ENCODE assay signal across 19 cellular contexts in genomic region chrX:71017396-71017939, GRCh38.
"Had no signal": no experiment of that assay in that cellular context is flagged by ENCODE, and none has a peak within 500 bp of the region (broad histone marks: within the 10 kb centered on the region; RNA-seq: fewer than 3 reads in every experiment).

No MANE protein-coding gene starts in this region.

- H3K9me3 ChIP-seq: heart right ventricle, left lung, thyroid gland, vagina had no signal

- H3K27ac ChIP-seq: heart right ventricle, left lung, parathyroid adenoma, skin epidermis, thyroid gland, vagina had no signal

- H3K4me1 ChIP-seq: heart right ventricle, left lung, parathyroid adenoma, vagina had no signal

- H3K4me3 ChIP-seq: heart right ventricle, left lung, skin epidermis, thyroid gland, vagina had no signal

- ATAC-seq: effector memory CD8-positive, alpha-beta T cell; heart right ventricle; left lung had no signal

- H3K36me3 ChIP-seq: heart right ventricle, left lung, thyroid gland, vagina had no signal

- DNase-seq: activated CD4-positive, alpha-beta memory T cell treated with anti-CD3 and anti-CD28 coated beads for 36 hours; activated CD4-positive, alpha-beta T cell treated with anti-CD3 and anti-CD28 coated beads for 1 hour; activated gamma-delta T cell treated with Interleukin-2 at 50 U/mL for 16 hours; activated naive CD8-positive, alpha-beta T cell treated with anti-CD3 and anti-CD28 coated beads for 36 hours; activated T-cell treated with anti-CD3 and anti-CD28 coated beads, Interleukin-2, amount 50 U/mL, for 48 hours; aorta; central memory CD4-positive, alpha-beta T cell; effector memory CD8-positive, alpha-beta T cell; foreskin fibroblast; heart right ventricle; left lung; midbrain; naive B cell; retina; T1000; thyroid gland had no signal

- H3K27me3 ChIP-seq: left lung, thyroid gland, vagina had no signal
